Comparison of ENCODE assay signal across 8 cellular contexts in the genomic region with DNA sequence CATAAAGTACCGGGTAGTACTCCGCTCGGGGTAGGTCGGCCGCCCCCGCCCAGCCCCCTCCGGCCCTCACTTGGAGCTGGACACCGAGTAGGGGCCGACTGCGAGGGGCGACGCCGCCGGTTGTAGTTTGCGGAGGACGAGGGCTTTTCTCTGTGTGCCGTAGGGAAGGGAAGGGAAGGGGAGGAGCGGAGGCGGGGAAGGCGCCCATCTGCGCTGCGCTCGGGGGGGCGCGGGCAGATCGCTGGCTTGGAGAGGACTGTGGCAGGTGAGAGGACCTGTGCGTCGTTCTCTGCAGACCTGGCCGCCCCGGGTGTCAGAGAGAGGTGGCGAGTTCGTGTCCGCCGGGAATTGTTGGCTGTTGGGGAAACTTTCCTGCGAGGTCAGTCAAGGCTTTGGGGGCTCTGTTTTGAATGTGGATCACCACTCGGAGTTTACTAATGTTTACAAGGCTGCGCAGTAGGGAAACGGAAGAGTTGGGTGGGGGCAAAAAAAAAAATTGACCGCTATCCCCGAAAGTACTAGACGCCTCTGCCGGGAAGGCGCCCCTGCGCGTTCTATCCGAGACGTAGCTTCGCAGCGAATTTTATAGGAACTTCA. TPM values are rescaled to one million over a fixed set of nuclear protein-coding genes. Genes with fewer than 3 reads are reported as not detected.
DNase-seq lines count a peak whose midpoint lies in the region; TF ChIP-seq lines count a peak whose summit lies in the region.

No MANE protein-coding gene starts in this region.

- peak; percentile 58 for DNase-seq in NCI-H1694 treated with DMSO at 0.1 percent for 48 hours (lab: John Stamatoyannopoulos, UW)
- DNase-seq in NCI-H1694 (lab: John Stamatoyannopoulos, UW) = no peak
- peak; percentile 78 for DNase-seq in NCI-H526 treated with DMSO at 0.1 percent for 48 hours (lab: John Stamatoyannopoulos, UW)
- peak; percentile 35 for DNase-seq in activated T-helper 9 cell treated with anti-CD3 and anti-CD28 coated beads, Interleukin-2, amount 50 U/mL, for 16 hours (ENCODE audit: low read depth)
- peak; percentile 26 for DNase-seq in germinal center (ENCODE audit: low spot score)
- DNase-seq in osteoblast (ENCODE audit: insufficient read length, low spot score, missing footprints) = no peak
- no peak for DNase-seq in AG08396 (ENCODE audit: low spot score)

- H3K9me3 ChIP-seq in osteoblast (ENCODE audit: low read depth, low read length) = no peaks in the 10 kb centered on the region

- H3K4me1 ChIP-seq in osteoblast (ENCODE audit: insufficient read depth, low read length) = peaks cover 20% of the 10 kb centered on the region
- no peaks in the 10 kb centered on the region for H3K4me1 ChIP-seq in urinary bladder (ENCODE audit: insufficient read depth)

- H2AFZ ChIP-seq in osteoblast (ENCODE audit: low read length) = no peak overlapping the region

- H3K36me3 ChIP-seq in osteoblast (ENCODE audit: insufficient read depth, low read length) (peaks cover 8% of the 10 kb centered on the region), urinary bladder (ENCODE audit: insufficient read depth) (no peaks in the 10 kb centered on the region)

- TF ChIP-seq CTCF in osteoblast (IDR thresholded peaks at IDR 0.05; ENCODE audit: extremely low read depth, low read depth, low read length) = no peak

- peaks cover 18% of the 10 kb centered on the region for H4K20me1 ChIP-seq in osteoblast (ENCODE audit: insufficient read depth, low read length)

- H3K4me3 ChIP-seq in osteoblast (ENCODE audit: insufficient read depth, low read length) (peak overlapping the region; percentile 98), urinary bladder (ENCODE audit: low read depth, low read length) (peak overlapping the region; percentile 88)

- no peaks in the 10 kb centered on the region for H3K27me3 ChIP-seq in osteoblast (ENCODE audit: insufficient read depth, low read length)

- peak overlapping the region; percentile 99 for H3K4me2 ChIP-seq in osteoblast (ENCODE audit: insufficient read depth, low read length)

- H3K79me2 ChIP-seq in osteoblast (ENCODE audit: insufficient read depth, low read length) = peaks cover 51% of the 10 kb centered on the region

- under 1% methylated on average over 49 of the region's 49 CpGs for WGBS in urinary bladder

- H3K27ac ChIP-seq in osteoblast (ENCODE audit: low read depth, low read length) (peak overlapping the region; percentile 79), urinary bladder (ENCODE audit: low read depth) (peak overlapping the region; percentile 96)

RNA-seq across cellular contexts. Expression of gene ING1, which starts 1.4 kb away (rescaled TPM):
- 9.1 and 10.5 TPM in 2 replicates for total RNA-seq in osteoblast
- 8.0 TPM for total RNA-seq in urinary bladder
- polyA plus RNA-seq in urinary bladder = 25.2 TPM

RNA-seq across cellular contexts. Expression of gene CARS2, which starts 9.0 kb away (rescaled TPM):
- 154 and 161 TPM in 2 replicates for total RNA-seq in osteoblast
- 53.9 TPM for total RNA-seq in urinary bladder
- 51.2 TPM for polyA plus RNA-seq in urinary bladder

Comparison
In these comparisons a context has a peak if more than half of its experiments do, and no peak if none do; other contexts are left out.
1. DNase-seq: peak in NCI-H1694 treated with DMSO at 0.1 percent for 48 hours (single experiment), NCI-H526 treated with DMSO at 0.1 percent for 48 hours (single experiment), activated T-helper 9 cell treated with anti-CD3 and anti-CD28 coated beads, Interleukin-2, amount 50 U/mL, for 16 hours (single experiment) and germinal center (single experiment); none in NCI-H1694 (single experiment), osteoblast (single experiment) and AG08396 (single experiment).